8 cellular contexts compared by ENCODE assay signal in the genomic region with DNA sequence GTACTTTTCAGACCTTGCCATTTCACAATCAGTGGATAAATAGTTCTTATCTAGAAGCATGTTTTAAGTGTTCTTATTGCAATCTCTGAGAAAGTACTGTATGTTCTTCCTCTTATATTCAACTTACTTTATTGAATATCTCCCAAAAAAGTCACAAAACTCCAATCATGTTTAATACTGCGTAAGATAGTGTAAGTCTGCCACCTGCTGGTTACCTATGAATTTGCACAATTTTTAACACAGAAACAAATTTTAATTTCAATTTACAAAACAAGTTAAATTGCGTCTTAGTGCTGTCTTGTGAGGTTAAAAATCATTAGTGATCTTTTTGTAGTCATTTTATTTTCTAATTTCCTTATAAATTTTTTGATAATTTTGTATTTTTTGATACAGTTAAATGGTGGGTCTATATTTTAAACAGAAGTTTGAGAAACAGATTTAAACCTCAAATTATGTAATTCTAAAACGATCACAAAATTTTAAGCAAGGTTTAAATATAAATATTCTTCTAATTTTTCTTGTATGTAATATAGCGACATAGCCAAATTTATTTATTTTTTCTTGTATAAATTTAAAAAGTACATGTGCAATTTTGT.
DNase-seq lines count a peak whose midpoint lies in the region; ATAC-seq and TF ChIP-seq lines count a peak whose summit lies in the region.

No MANE protein-coding gene starts in this region.

- H3K9me3 ChIP-seq in AG04450 (ENCODE audit: control insufficient read depth, insufficient read depth, low read length) = peaks cover 5% of the 10 kb centered on the region

- H3K4me3 ChIP-seq in AG04450 (ENCODE audit: low read depth, low read length) = no peak overlapping the region
- H3K4me3 ChIP-seq in foreskin fibroblast (ENCODE audit: low read depth in 1 of 2, low read length in 2 of 2) = no peak overlapping the region

- TF ChIP-seq CTCF in AG04450 (IDR thresholded peaks at IDR 0.05; ENCODE audit: low read depth, low read length) (peak; percentile 72), GM13976 (IDR thresholded peaks at IDR 0.05; ENCODE audit: borderline replicate concordance, control extremely low read depth, extremely low read depth, insufficient read depth, missing control alignments) (peak; percentile 45), foreskin fibroblast (IDR thresholded peaks at IDR 0.05; ENCODE audit: low read depth, low read length) (peak; percentile 56)

- POLR2A ChIA-PET in AG04450 (lab: Yijun Ruan, JAX) = no interaction called here

- H3K27me3 ChIP-seq in AG04450 (ENCODE audit: control insufficient read depth, insufficient read depth, low read length) = no peaks in the 10 kb centered on the region

- no peak for DNase-seq in AG04450 (ENCODE audit: low read depth, low spot score)
- DNase-seq in GM13976 (ENCODE audit: low spot score) = peak; percentile 8
- peak; percentile 52 for DNase-seq in RPMI8226
- DNase-seq in foreskin fibroblast = peak in 1 of 2 donors; percentile 44
- peak; percentile 64 for DNase-seq in superior temporal gyrus (ENCODE audit: extremely low spot score)
- DNase-seq in stimulated activated CD4-positive, alpha-beta T cell treated with anti-CD3 and anti-CD28 coated beads, Interleukin-1b, Interleukin-23, amount 100 ng/mL, for 48 hours = no peak
- DNase-seq in H4 (ENCODE audit: low spot score) = no peak

- in situ Hi-C loops in GM13976 (cut with MboI; ENCODE audit: low sequenced_read_pairs, unreplicated experiment) = no loop called here

- ATAC-seq in GM21528 (IDR thresholded peaks at IDR 0.05; ENCODE audit: low FRiP score, unreplicated experiment) = no peak

- CTCF ChIA-PET in AG04450 (lab: Charles Lee) = interaction anchor here (0.6 kb wide), 1 partner anchor 286 kb away, joined by 3 read pairs; no protein-coding TSS in a partner anchor

- H3K27ac ChIP-seq in AG04450 (ENCODE audit: low read depth, low read length) = no peak overlapping the region

Comparison
In these comparisons a context has a peak if more than half of its experiments do, and no peak if none do; other contexts are left out.
1. DNase-seq: peak in GM13976 (single experiment), RPMI8226 (single experiment) and superior temporal gyrus (single experiment); none in AG04450 (single experiment), stimulated activated CD4-positive, alpha-beta T cell treated with anti-CD3 and anti-CD28 coated beads, Interleukin-1b, Interleukin-23, amount 100 ng/mL, for 48 hours (single experiment) and H4 (single experiment).
2. Peak in every context shown above with its lines, with median percentiles within 50 percentile points of each other: CTCF ChIP-seq.